1 cellular context compared by ENCODE assay signal in genomic region chr3:49122022-49122421, GRCh38.
TF ChIP-seq lines count a peak whose summit lies in the region.

No MANE protein-coding gene starts in this region.

TF ChIP-seq in HCT116, 20 proteins besides CTCF, POLR2A, EP300 and RAD21 (continued from another document):
- TF ChIP-seq ZBTB33 (IDR thresholded peaks at IDR 0.05; ENCODE audit: extremely low read depth, insufficient replicate concordance, low read length), result no peak
- no peak for TF ChIP-seq CEBPB (IDR thresholded peaks at IDR 0.05; ENCODE audit: low read depth)
- TF ChIP-seq SRF (IDR thresholded peaks at IDR 0.05; ENCODE audit: low read depth), result no peak
- TF ChIP-seq ZNF274 (IDR thresholded peaks at IDR 0.05; ENCODE audit: low read depth, low read length), result no peak
- no peak for TF ChIP-seq TCF7L2 (IDR thresholded peaks at IDR 0.05; ENCODE audit: borderline replicate concordance, extremely low read depth, insufficient read depth, insufficient read length)
